Comparison of ENCODE assay signal across 18 cellular contexts in genomic region chr22:21695432-21696085, GRCh38. TPM values are rescaled to one million over a fixed set of nuclear protein-coding genes. Genes with fewer than 3 reads are reported as not detected.
DNase-seq lines count a peak whose midpoint lies in the region; ATAC-seq and TF ChIP-seq lines count a peak whose summit lies in the region.
"Had no signal": no experiment of that assay in that cellular context is flagged by ENCODE, and none has a peak within 500 bp of the region (broad histone marks: within the 10 kb centered on the region; RNA-seq: fewer than 3 reads in every experiment).

No MANE protein-coding gene starts in this region.

- H3K9me3 Mint-ChIP-seq in WTC11, result no peaks in the 10 kb centered on the region
- H3K9me3 Mint-ChIP-seq: CD4-positive, alpha-beta T cell had no signal

- no peak overlapping the region for H2BK12ac ChIP-seq in neuronal stem cell (ENCODE audit: low read length)

- no peak overlapping the region for H3K4me3 Mint-ChIP-seq in WTC11
- H3K4me3 Mint-ChIP-seq: CD4-positive, alpha-beta T cell had no signal

- H3K27ac ChIP-seq in neuronal stem cell (replicated peaks; ENCODE audit: low read length), result no peak overlapping the region

- no peak overlapping the region for H2AK5ac ChIP-seq in neuronal stem cell (ENCODE audit: low read depth, low read length)

- CTCF ChIA-PET in WTC11 (lab: Charles Lee), result interaction anchor here (2.2 kb wide), 1 partner anchor 242 kb away, joined by 5 read pairs; no protein-coding TSS in a partner anchor

- peaks cover 15% of the 10 kb centered on the region for H3K36me3 Mint-ChIP-seq in WTC11

- H3K9me3 ChIP-seq in neuronal stem cell (replicated peaks in 1 of 2; ENCODE audit: control insufficient read depth in 2 of 2, insufficient read depth in 1 of 2, low read depth in 1 of 2, low read length in 2 of 2), result no peaks in the 10 kb centered on the region

- no peak overlapping the region for H3K27ac Mint-ChIP-seq in WTC11

- H3K23ac ChIP-seq in neuronal stem cell (ENCODE audit: low read depth, low read length, poor library complexity), result peak overlapping the region; percentile 99

- intact Hi-C loops in Right ventricle myocardium superior (cut with DNase I) (no loop called here), left cardiac atrium (cut with DNase I) (no loop called here)

- peak; percentile 31 for DNase-seq in Right ventricle myocardium superior
- DNase-seq in left cardiac atrium, result no peak
- no peak for DNase-seq in WTC11 (ENCODE audit: low spot score)
- DNase-seq in ecto neural progenitor cell (ENCODE audit: low spot score), result peak; percentile 34
- DNase-seq in neuronal stem cell (ENCODE audit: low spot score), result no peak
- no peak for DNase-seq in KG1 (lab: John Stamatoyannopoulos, UW)
- DNase-seq in NCI-H510A treated with DMSO at 0.1 percent for 48 hours (lab: John Stamatoyannopoulos, UW), result no peak
- DNase-seq: Calu3; CD4-positive, alpha-beta T cell; DMS53; Kasumi-1; MM.1S; NCI-H1092 treated with DMSO at 0.1 percent for 48 hours; NCI-H2081 treated with DMSO at 0.1 percent for 48 hours; NCI-H510A; NCI-H82; PC-3 had no signal

- H3K4me1 ChIP-seq in neuronal stem cell (ENCODE audit: control insufficient read depth in 2 of 2, insufficient read depth in 1 of 2, low read depth in 1 of 2, low read length in 2 of 2), result peaks cover 5 to 7% of the 10 kb centered on the region in 2 donors

- peaks cover 41 to 90% of the 10 kb centered on the region in 2 donors for H3K36me3 ChIP-seq in neuronal stem cell (replicated peaks in 1 of 2; ENCODE audit: control insufficient read depth in 2 of 2, insufficient read depth in 2 of 2, low read length in 2 of 2)

- H3K9ac ChIP-seq in neuronal stem cell (ENCODE audit: low read depth, low read length, poor library complexity), result no peak overlapping the region

- no peaks in the 10 kb centered on the region for H3K27me3 Mint-ChIP-seq in WTC11 (ENCODE audit: low read depth)
- H3K27me3 Mint-ChIP-seq: CD4-positive, alpha-beta T cell had no signal

- H3K18ac ChIP-seq in neuronal stem cell (ENCODE audit: low read length), result no peak overlapping the region

- no peaks in the 10 kb centered on the region for H3K27me3 ChIP-seq in neuronal stem cell (ENCODE audit: control insufficient read depth in 3 of 3, insufficient read depth in 3 of 3, low read depth in 1 of 3, low read length in 3 of 3)

- peaks cover 10% of the 10 kb centered on the region for H3K79me1 ChIP-seq in neuronal stem cell (ENCODE audit: low read depth, low read length)

- POLR2A ChIA-PET in WTC11 (lab: Charles Lee), result no interaction called here

- no peak for TF ChIP-seq CTCF in WTC11 (IDR thresholded peaks at IDR 0.05)

- no peak overlapping the region for H4K8ac ChIP-seq in neuronal stem cell (ENCODE audit: low read depth, low read length)

- no peak overlapping the region for H4K91ac ChIP-seq in neuronal stem cell (ENCODE audit: low read depth, low read length, poor library complexity)

- no peak overlapping the region for H2AFZ ChIP-seq in neuronal stem cell (ENCODE audit: low read length)

- H2BK120ac ChIP-seq in neuronal stem cell (ENCODE audit: low read depth, low read length), result no peak overlapping the region

- ATAC-seq in Right ventricle myocardium superior (ENCODE audit: poor library complexity) (no peak), left cardiac atrium (no peak), WTC11 (no peak), esophagus mucosa (no peak)
- ATAC-seq: PC-3 had no signal

- no peak overlapping the region for H2BK15ac ChIP-seq in neuronal stem cell (ENCODE audit: low read length)

- no CpG with 5 or more reads among the region's 6 CpGs for WGBS in neuronal stem cell (ENCODE audit: extremely low coverage in 2 of 2, insufficient read length in 2 of 2, insufficient replicate concordance in 1 of 2), 2 donors

- no peak overlapping the region for H3K4ac ChIP-seq in neuronal stem cell (ENCODE audit: low read length)

- H3K4me2 ChIP-seq in neuronal stem cell (ENCODE audit: insufficient read depth, low read length, poor library complexity, severe bottlenecking), result no peak overlapping the region

- H2BK5ac ChIP-seq in neuronal stem cell (ENCODE audit: low read length), result peak overlapping the region; percentile 53

- no peak overlapping the region for H3K4me3 ChIP-seq in neuronal stem cell (ENCODE audit: low read length in 2 of 2)

- H3K4me1 Mint-ChIP-seq in WTC11, result no peaks in the 10 kb centered on the region

- H3K14ac ChIP-seq in neuronal stem cell (ENCODE audit: low read length), result no peak overlapping the region

TF ChIP-seq in WTC11, 78 proteins besides CTCF, POLR2A, EP300 and RAD21:
- TF ChIP-seq ZNF121 (CRISPR knock-in tag; IDR thresholded peaks at IDR 0.05) (peak; percentile 82), ZNF281 (CRISPR knock-in tag; IDR thresholded peaks at IDR 0.05) (no peak)
- TF ChIP-seq, protein P1, sequence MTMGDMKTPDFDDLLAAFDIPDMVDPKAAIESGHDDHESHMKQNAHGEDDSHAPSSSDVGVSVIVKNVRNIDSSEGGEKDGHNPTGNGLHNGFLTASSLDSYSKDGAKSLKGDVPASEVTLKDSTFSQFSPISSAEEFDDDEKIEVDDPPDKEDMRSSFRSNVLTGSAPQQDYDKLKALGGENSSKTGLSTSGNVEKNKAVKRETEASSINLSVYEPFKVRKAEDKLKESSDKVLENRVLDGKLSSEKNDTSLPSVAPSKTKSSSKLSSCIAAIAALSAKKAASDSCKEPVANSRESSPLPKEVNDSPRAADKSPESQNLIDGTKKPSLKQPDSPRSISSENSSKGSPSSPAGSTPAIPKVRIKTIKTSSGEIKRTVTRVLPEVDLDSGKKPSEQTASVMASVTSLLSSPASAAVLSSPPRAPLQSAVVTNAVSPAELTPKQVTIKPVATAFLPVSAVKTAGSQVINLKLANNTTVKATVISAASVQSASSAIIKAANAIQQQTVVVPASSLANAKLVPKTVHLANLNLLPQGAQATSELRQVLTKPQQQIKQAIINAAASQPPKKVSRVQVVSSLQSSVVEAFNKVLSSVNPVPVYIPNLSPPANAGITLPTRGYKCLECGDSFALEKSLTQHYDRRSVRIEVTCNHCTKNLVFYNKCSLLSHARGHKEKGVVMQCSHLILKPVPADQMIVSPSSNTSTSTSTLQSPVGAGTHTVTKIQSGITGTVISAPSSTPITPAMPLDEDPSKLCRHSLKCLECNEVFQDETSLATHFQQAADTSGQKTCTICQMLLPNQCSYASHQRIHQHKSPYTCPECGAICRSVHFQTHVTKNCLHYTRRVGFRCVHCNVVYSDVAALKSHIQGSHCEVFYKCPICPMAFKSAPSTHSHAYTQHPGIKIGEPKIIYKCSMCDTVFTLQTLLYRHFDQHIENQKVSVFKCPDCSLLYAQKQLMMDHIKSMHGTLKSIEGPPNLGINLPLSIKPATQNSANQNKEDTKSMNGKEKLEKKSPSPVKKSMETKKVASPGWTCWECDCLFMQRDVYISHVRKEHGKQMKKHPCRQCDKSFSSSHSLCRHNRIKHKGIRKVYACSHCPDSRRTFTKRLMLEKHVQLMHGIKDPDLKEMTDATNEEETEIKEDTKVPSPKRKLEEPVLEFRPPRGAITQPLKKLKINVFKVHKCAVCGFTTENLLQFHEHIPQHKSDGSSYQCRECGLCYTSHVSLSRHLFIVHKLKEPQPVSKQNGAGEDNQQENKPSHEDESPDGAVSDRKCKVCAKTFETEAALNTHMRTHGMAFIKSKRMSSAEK (CRISPR knock-in tag; IDR thresholded peaks at IDR 0.05; ENCODE audit: borderline replicate concordance), result no peak
- TF ChIP-seq, protein P2, sequence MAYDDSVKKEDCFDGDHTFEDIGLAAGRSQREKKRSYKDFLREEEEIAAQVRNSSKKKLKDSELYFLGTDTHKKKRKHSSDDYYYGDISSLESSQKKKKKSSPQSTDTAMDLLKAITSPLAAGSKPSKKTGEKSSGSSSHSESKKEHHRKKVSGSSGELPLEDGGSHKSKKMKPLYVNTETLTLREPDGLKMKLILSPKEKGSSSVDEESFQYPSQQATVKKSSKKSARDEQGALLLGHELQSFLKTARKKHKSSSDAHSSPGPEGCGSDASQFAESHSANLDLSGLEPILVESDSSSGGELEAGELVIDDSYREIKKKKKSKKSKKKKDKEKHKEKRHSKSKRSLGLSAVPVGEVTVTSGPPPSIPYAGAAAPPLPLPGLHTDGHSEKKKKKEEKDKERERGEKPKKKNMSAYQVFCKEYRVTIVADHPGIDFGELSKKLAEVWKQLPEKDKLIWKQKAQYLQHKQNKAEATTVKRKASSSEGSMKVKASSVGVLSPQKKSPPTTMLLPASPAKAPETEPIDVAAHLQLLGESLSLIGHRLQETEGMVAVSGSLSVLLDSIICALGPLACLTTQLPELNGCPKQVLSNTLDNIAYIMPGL (CRISPR knock-in tag; IDR thresholded peaks at IDR 0.05), result no peak
TF ChIP-seq in WTC11: peak in this region for 1.

RNA-seq across cellular contexts. Expression of gene PPIL2, which starts 29.7 kb away (rescaled TPM):
- total RNA-seq in Right ventricle myocardium superior, result 22.5 TPM
- total RNA-seq in left cardiac atrium, result 10 to 100 TPM; 21.0 to 23.2 TPM
- total RNA-seq in WTC11 (2021), result 35.6 to 47.5 TPM (median 37.4 TPM) in 3 replicates
- 23.0 TPM for polyA plus RNA-seq in neuronal stem cell (2013, experiment 1 of 2)
- polyA plus RNA-seq in neuronal stem cell (2013, experiment 2 of 2), result 23.7 TPM
- total RNA-seq in esophagus mucosa, result 31.3 TPM

RNA-seq across cellular contexts. Expression of gene YPEL1, which starts 40.0 kb away (rescaled TPM):
- 3.1 TPM for total RNA-seq in Right ventricle myocardium superior
- 1 to 10 TPM; 4.6 to 5.3 TPM for total RNA-seq in left cardiac atrium
- 7.7 to 17.7 TPM (median 15.5 TPM) in 3 replicates for total RNA-seq in WTC11 (2021)
- 27.0 TPM for polyA plus RNA-seq in neuronal stem cell (2013, experiment 1 of 2)
- polyA plus RNA-seq in neuronal stem cell (2013, experiment 2 of 2), result 27.1 TPM
- total RNA-seq in esophagus mucosa, result 0.36 TPM

RNA-seq across cellular contexts. Expression of gene SDF2L1, which starts 53.5 kb away (rescaled TPM):
- total RNA-seq in Right ventricle myocardium superior (20.4 TPM), left cardiac atrium (10 to 100 TPM; 38.7 to 44.3 TPM), WTC11 (2021) (52.2 to 73.6 TPM (median 57.0 TPM) in 3 replicates), esophagus mucosa (14.1 TPM)
- polyA plus RNA-seq in neuronal stem cell (2013, experiment 1 of 2), result 9.6 TPM
- polyA plus RNA-seq in neuronal stem cell (2013, experiment 2 of 2), result 9.4 TPM

Comparison
In these comparisons a context has a peak if more than half of its experiments do, and no peak if none do; other contexts are left out.
1. DNase-seq: peak in Right ventricle myocardium superior (single experiment) and ecto neural progenitor cell (single experiment); none in left cardiac atrium (single experiment), WTC11 (single experiment), neuronal stem cell (single experiment), KG1 (single experiment) and NCI-H510A treated with DMSO at 0.1 percent for 48 hours (single experiment).